ENCODE assay signal across 26 cellular contexts in genomic region chr6:776394-777041, GRCh38.
"Had no signal": no experiment of that assay in that cellular context is flagged by ENCODE, and none has a peak within 500 bp of the region (broad histone marks: within the 10 kb centered on the region; RNA-seq: fewer than 3 reads in every experiment).

No MANE protein-coding gene starts in this region.

- H3K4me1 ChIP-seq: neural progenitor cell, prostate gland, testis, transverse colon, uterus had no signal

- H3K4me2 ChIP-seq: neural progenitor cell had no signal

- H3K9ac ChIP-seq: neural progenitor cell had no signal

- H3K36me3 ChIP-seq: neural progenitor cell, ovary, prostate gland, stomach, thyroid gland, transverse colon, uterus had no signal

- H3K27me3 ChIP-seq: neural progenitor cell, ovary, stomach, testis, thyroid gland, transverse colon, uterus had no signal

- H3K4me3 Mint-ChIP-seq: mesothelial cell of epicardium; naive B cell; natural killer cell; nephron progenitor cell; neural progenitor cell; stimulated activated naive B cell treated with anti-CD40 and anti-IgM and Interleukin-4, amounts not matched to agents 10 μg/mL and 1 μg/mL and 100 μg/mL, for 72 hours had no signal

- H2AFZ ChIP-seq: neural progenitor cell had no signal

- H3K27ac Mint-ChIP-seq: mesothelial cell of epicardium; natural killer cell; nephron progenitor cell; neural progenitor cell; stimulated activated naive B cell treated with anti-CD40 and anti-IgM and Interleukin-4, amounts not matched to agents 10 μg/mL and 1 μg/mL and 100 μg/mL, for 72 hours had no signal

- H3K4me3 ChIP-seq: lung, neural progenitor cell, ovary, prostate gland, skin epidermis, stomach, testis, thyroid gland, transverse colon, uterus had no signal

- H3K27ac ChIP-seq: neural progenitor cell, ovary, prostate gland, skin epidermis, stomach, testis, transverse colon, uterus had no signal

- H3K36me3 Mint-ChIP-seq: mesothelial cell of epicardium, naive B cell, natural killer cell, neural progenitor cell had no signal

- H3K9me3 ChIP-seq: ovary, prostate gland, testis, thyroid gland, transverse colon, uterus had no signal

- ATAC-seq: left ventricle myocardium superior; natural killer cell; right cardiac atrium; sciatic nerve; stimulated activated naive B cell treated with anti-CD40 and anti-IgM and Interleukin-4, amounts not matched to agents 10 μg/mL and 1 μg/mL and 100 μg/mL, for 72 hours; stimulated activated naive CD8-positive, alpha-beta T cell treated with anti-CD3 and anti-CD28 coated beads, Interleukin-15, Interleukin-2, amounts not matched to agents 100 U/mL and 50 U/mL, for 24 hours had no signal

- H3K4me1 Mint-ChIP-seq: mesothelial cell of epicardium; naive B cell; natural killer cell; neural progenitor cell; stimulated activated naive B cell treated with anti-CD40 and anti-IgM and Interleukin-4, amounts not matched to agents 10 μg/mL and 1 μg/mL and 100 μg/mL, for 72 hours had no signal

- DNase-seq: islet precursor cell; left ventricle myocardium superior; mesendoderm; naive B cell; natural killer cell; nephron progenitor cell; ovary; retina; right cardiac atrium; stimulated activated CD4-positive, alpha-beta T cell treated with anti-CD3 and anti-CD28 coated beads, Interleukin-12 subunit alpha, Interleukin-12 subunit beta, amount 100 ng/mL, for 4 hours; stimulated activated CD4-positive, alpha-beta T cell treated with anti-CD3 and anti-CD28 coated beads, Interleukin-15, amount 100 ng/mL, for 24 hours; stimulated activated CD4-positive, alpha-beta T cell treated with anti-CD3 and anti-CD28 coated beads, Interleukin-2, amount 100 ng/mL, for 24 hours; stimulated activated CD4-positive, alpha-beta T cell treated with anti-CD3 and anti-CD28 coated beads, Interleukin-4, amount 100 ng/mL, for 1 hour; stimulated activated naive B cell treated with anti-CD40 and anti-IgM and Interleukin-4, amounts not matched to agents 10 μg/mL and 1 μg/mL and 100 μg/mL, for 72 hours; stimulated activated naive CD8-positive, alpha-beta T cell treated with anti-CD3 and anti-CD28 coated beads, Interleukin-15, Interleukin-2, amounts not matched to agents 100 U/mL and 50 U/mL, for 24 hours; stomach; testis; transverse colon; uterus had no signal
